Comparison of ENCODE assay signal across 8 cellular contexts in genomic region chr16:89949121-89949742, GRCh38. TPM values are rescaled to one million over a fixed set of nuclear protein-coding genes. Genes with fewer than 3 reads are reported as not detected.
DNase-seq lines count a peak whose midpoint lies in the region; ATAC-seq and TF ChIP-seq lines count a peak whose summit lies in the region.

No MANE protein-coding gene starts in this region.

- peaks cover 0 to 10% of the 10 kb centered on the region in 2 donors for H3K27me3 ChIP-seq in tibial nerve

- H3K4me3 ChIP-seq in lower leg skin (ENCODE audit: low read depth, poor library complexity, severe bottlenecking) (peak overlapping the region; percentile 36), tibial nerve (peak overlapping the region; percentile 37 to 76 (median 56))

- peaks cover 0 to 22% (median 12%) of the 10 kb centered on the region in 4 donors for H3K4me1 ChIP-seq in tibial nerve

- WGBS in lower leg skin, 2 donors = 33 to 43% methylated on average over 19 to 37 of the region's 55 CpGs
- WGBS in tibial nerve, 2 donors = 18 to 51% methylated on average over 25 to 27 of the region's 55 CpGs

- intact Hi-C loops in activated naive CD4-positive, alpha-beta T cell treated with anti-CD3 and anti-CD28 coated beads for 36 hours (cut with micrococcal nuclease) = no loop called here
- intact Hi-C loops in lower leg skin (cut with DNase I; ENCODE audit: low total_unique reads) = no loop called here

- TF ChIP-seq CTCF in lower leg skin (IDR thresholded peaks at IDR 0.05) (no peak), tibial nerve (IDR thresholded peaks at IDR 0.05) (no peak)

- no peaks in the 10 kb centered on the region for H3K9me3 ChIP-seq in tibial nerve

- DNase-seq in activated naive CD4-positive, alpha-beta T cell treated with anti-CD3 and anti-CD28 coated beads for 36 hours = no peak
- no peak for DNase-seq in activated naive CD4-positive, alpha-beta T cell treated with Interleukin-2 at 50 U/mL for 16 hours
- DNase-seq in astrocyte of the hippocampus (ENCODE audit: low read depth, low spot score) = peak; percentile 22
- DNase-seq in lower leg skin (ENCODE audit: low spot score in 2 of 2) = no peak
- no peak for DNase-seq in tibial nerve (ENCODE audit: low spot score in 2 of 2)
- no peak for DNase-seq in NCI-H1417 treated with DMSO at 0.1 percent for 48 hours (lab: John Stamatoyannopoulos, UW)
- DNase-seq in DMS79 treated with DMSO at 0.1 percent for 48 hours (lab: John Stamatoyannopoulos, UW) = no peak

- TF ChIP-seq POLR2A in lower leg skin (IDR thresholded peaks at IDR 0.05) = no peak
- TF ChIP-seq POLR2A in tibial nerve (IDR thresholded peaks at IDR 0.05) = no peak

- H3K4me1 Mint-ChIP-seq in activated naive CD4-positive, alpha-beta T cell treated with anti-CD3 and anti-CD28 coated beads for 36 hours (ENCODE audit: low read depth) = peaks cover 9% of the 10 kb centered on the region

- no peak overlapping the region for H3K27ac Mint-ChIP-seq in activated naive CD4-positive, alpha-beta T cell treated with anti-CD3 and anti-CD28 coated beads for 36 hours

- no peaks in the 10 kb centered on the region for H3K36me3 Mint-ChIP-seq in activated naive CD4-positive, alpha-beta T cell treated with anti-CD3 and anti-CD28 coated beads for 36 hours (ENCODE audit: low read depth)

- peaks cover 0 to 14% (median 0%) of the 10 kb centered on the region in 3 donors for H3K36me3 ChIP-seq in tibial nerve

- H3K27ac ChIP-seq in tibial nerve = peak overlapping the region in 3 of 4 donors; percentile 60 to 79 (median 62)

- no peak for TF ChIP-seq EP300 in tibial nerve (IDR thresholded peaks at IDR 0.05)

- H3K27me3 Mint-ChIP-seq in activated naive CD4-positive, alpha-beta T cell treated with anti-CD3 and anti-CD28 coated beads for 36 hours (ENCODE audit: low read depth) = peaks cover 18% of the 10 kb centered on the region

- CTCF ChIA-PET in activated naive CD4-positive, alpha-beta T cell treated with anti-CD3 and anti-CD28 coated beads for 36 hours (lab: Charles Lee) = interaction anchor here (1.0 kb wide), 1 partner anchor 32 kb away, joined by 3 read pairs; no protein-coding TSS in a partner anchor

- ATAC-seq in HG02678 (IDR thresholded peaks at IDR 0.05; ENCODE audit: unreplicated experiment) = no peak

- peak overlapping the region; percentile 76 for H3K4me3 Mint-ChIP-seq in activated naive CD4-positive, alpha-beta T cell treated with anti-CD3 and anti-CD28 coated beads for 36 hours

- H3K9me3 Mint-ChIP-seq in activated naive CD4-positive, alpha-beta T cell treated with anti-CD3 and anti-CD28 coated beads for 36 hours = no peaks in the 10 kb centered on the region

RNA-seq across cellular contexts. Expression of gene DEF8, which starts 0.7 kb away (rescaled TPM):
- total RNA-seq in activated naive CD4-positive, alpha-beta T cell treated with anti-CD3 and anti-CD28 coated beads for 36 hours = 10 to 100 TPM; 19.7 to 20.1 TPM
- total RNA-seq in lower leg skin (10 to 100 TPM; 73.6 to 86.0 (median 83.7) TPM), tibial nerve (100 to 1,000 TPM in 2 of 4 donors, 10 to 100 TPM in 2; 60.9 to 144 (median 96.6) TPM)

RNA-seq across cellular contexts. Expression of gene TUBB3, which starts 26.1 kb away (rescaled TPM):
- total RNA-seq in activated naive CD4-positive, alpha-beta T cell treated with anti-CD3 and anti-CD28 coated beads for 36 hours = under 1 TPM; 0.20 to 0.38 TPM
- total RNA-seq in lower leg skin = 1 to 10 TPM; 1.9 to 7.4 (median 3.9) TPM
- 10 to 100 TPM in 1 of 4 donors, 1 to 10 TPM in 1, under 1 TPM in 1, not detected in 1; 0.59 to 12.0 (median 3.5) TPM for total RNA-seq in tibial nerve

RNA-seq across cellular contexts. Expression of gene MC1R, which starts 30.6 kb away (rescaled TPM):
- total RNA-seq in activated naive CD4-positive, alpha-beta T cell treated with anti-CD3 and anti-CD28 coated beads for 36 hours = under 1 TPM; 0.45 to 0.49 TPM
- 1 to 10 TPM; 3.4 to 6.5 (median 4.5) TPM for total RNA-seq in lower leg skin
- 10 to 100 TPM in 1 of 4 donors, 1 to 10 TPM in 3; 3.3 to 15.7 (median 6.9) TPM for total RNA-seq in tibial nerve
